Comparison of ENCODE assay signal across 10 cellular contexts in the genomic region with DNA sequence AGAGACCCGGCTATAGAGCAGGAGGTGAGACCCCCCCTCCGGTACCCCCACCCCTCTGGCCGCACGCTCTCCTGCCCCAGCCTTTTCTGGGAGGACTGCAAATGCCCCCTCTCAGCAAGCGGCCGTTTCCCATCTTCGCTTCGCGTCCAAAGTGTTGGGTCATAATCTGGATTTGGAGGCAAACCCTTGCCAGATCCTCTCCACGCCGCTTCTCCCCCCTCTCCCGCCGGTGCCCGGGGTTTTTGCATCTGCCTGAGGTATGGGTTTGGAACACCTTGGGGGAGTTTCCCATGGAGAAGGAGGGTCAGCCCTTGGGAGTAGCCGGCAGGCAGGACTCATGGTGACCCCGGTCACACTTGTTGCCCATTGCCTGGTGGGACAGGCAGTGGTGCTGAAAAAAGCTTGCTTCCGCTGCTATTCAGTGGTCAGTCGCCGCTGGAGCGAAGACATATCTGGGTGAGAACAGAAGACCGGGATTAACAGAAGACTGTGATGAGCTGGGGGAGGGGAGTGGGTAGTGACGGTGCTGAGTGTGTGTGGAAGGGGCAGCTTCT. TPM values are rescaled to one million over a fixed set of nuclear protein-coding genes. Genes with fewer than 3 reads are reported as not detected.
DNase-seq lines count a peak whose midpoint lies in the region; ATAC-seq and TF ChIP-seq lines count a peak whose summit lies in the region.
"Had no signal": no experiment of that assay in that cellular context is flagged by ENCODE, and none has a peak within 500 bp of the region (broad histone marks: within the 10 kb centered on the region; RNA-seq: fewer than 3 reads in every experiment).

No MANE protein-coding gene starts in this region.

- peak overlapping the region; percentile 46 for H3K4me3 ChIP-seq in HAP-1
- H3K4me3 ChIP-seq in skeletal muscle cell (ENCODE audit: low read depth, low read length) = peak overlapping the region; percentile 66

- H3K27me3 ChIP-seq in HAP-1 (ENCODE audit: low read depth) = no peaks in the 10 kb centered on the region

- peaks cover 61% of the 10 kb centered on the region for H3K27me3 Mint-ChIP-seq in T-helper 2 cell treated with Interferon-gamma antibody and Interleukin-4, amounts not matched to agents 5 μg/mL and 100 μg/mL, for 36 hours (ENCODE audit: low read depth)
- H3K27me3 Mint-ChIP-seq in natural killer cell (ENCODE audit: low read depth in 2 of 2) = peaks cover 23 to 26% of the 10 kb centered on the region in 2 donors

- H3K36me3 Mint-ChIP-seq in T-helper 2 cell treated with Interferon-gamma antibody and Interleukin-4, amounts not matched to agents 5 μg/mL and 100 μg/mL, for 36 hours (ENCODE audit: low read depth) = peaks cover 1% of the 10 kb centered on the region
- peaks cover 7% of the 10 kb centered on the region for H3K36me3 Mint-ChIP-seq in natural killer cell

- DNase-seq in HAP-1 (ENCODE audit: low spot score in 2 of 2) (peak; percentile 28 to 57), RPMI7951 (ENCODE audit: low read depth) (peak; percentile 44), glomerular visceral epithelial cell (ENCODE audit: extremely low spot score) (peak; percentile 47), skeletal muscle cell (ENCODE audit: low read depth) (no peak), natural killer cell (no peak), NCI-H526 (lab: John Stamatoyannopoulos, UW) (no peak)
- DNase-seq in T-helper 2 cell treated with Interferon-gamma antibody and Interleukin-4, amounts not matched to agents 5 μg/mL and 100 μg/mL, for 36 hours (ENCODE audit: low spot score) = no peak
- DNase-seq in stimulated activated naive CD4-positive, alpha-beta T cell (lab: John Stamatoyannopoulos, UW) = no peak

- intact Hi-C loops in natural killer cell (cut with micrococcal nuclease) = no loop called here

- H3K4me1 ChIP-seq in HAP-1 = peaks cover 8% of the 10 kb centered on the region

- in situ Hi-C loops in HAP-1 (cut with MboI; ENCODE audit: low sequenced_read_pairs) = no loop called here

- ATAC-seq in natural killer cell = no peak

- H3K4me3 Mint-ChIP-seq in T-helper 2 cell treated with Interferon-gamma antibody and Interleukin-4, amounts not matched to agents 5 μg/mL and 100 μg/mL, for 36 hours = no peak overlapping the region
- no peak overlapping the region for H3K4me3 Mint-ChIP-seq in natural killer cell

- H3K36me3 ChIP-seq in HAP-1 (replicated peaks) = no peaks in the 10 kb centered on the region

- H3K4me1 Mint-ChIP-seq in T-helper 2 cell treated with Interferon-gamma antibody and Interleukin-4, amounts not matched to agents 5 μg/mL and 100 μg/mL, for 36 hours (ENCODE audit: low read depth) = peaks cover 1% of the 10 kb centered on the region
- no peaks in the 10 kb centered on the region for H3K4me1 Mint-ChIP-seq in natural killer cell

- H3K9me3 ChIP-seq in HAP-1 = no peaks in the 10 kb centered on the region

- TF ChIP-seq CTCF in natural killer cell (IDR thresholded peaks at IDR 0.05) = no peak

- no peak overlapping the region for H3K27ac Mint-ChIP-seq in T-helper 2 cell treated with Interferon-gamma antibody and Interleukin-4, amounts not matched to agents 5 μg/mL and 100 μg/mL, for 36 hours
- H3K27ac Mint-ChIP-seq in natural killer cell = no peak overlapping the region

- H3K9me3 Mint-ChIP-seq in T-helper 2 cell treated with Interferon-gamma antibody and Interleukin-4, amounts not matched to agents 5 μg/mL and 100 μg/mL, for 36 hours = no peaks in the 10 kb centered on the region
- peaks cover 3 to 8% of the 10 kb centered on the region in 2 donors for H3K9me3 Mint-ChIP-seq in natural killer cell

RNA-seq across cellular contexts. Expression of gene KCNK2, which starts 0.9 kb away (rescaled TPM):
- 8.0 and 8.7 TPM in 2 replicates for total RNA-seq in RPMI7951 (2014; rRNA removed; shearing (Covaris generic))
- not detected for total RNA-seq in natural killer cell
- total RNA-seq: lung microvascular endothelial cell; T-helper 2 cell treated with Interferon-gamma antibody and Interleukin-4, amounts not matched to agents 100 ng/mL and 5 ng/mL, for 36 hours had no signal

Comparison
In these comparisons a context has a peak if more than half of its experiments do, and no peak if none do; other contexts are left out.
1. DNase-seq: peak in HAP-1 (2 of 2), RPMI7951 (single experiment) and glomerular visceral epithelial cell (single experiment); none in skeletal muscle cell (single experiment), T-helper 2 cell treated with Interferon-gamma antibody and Interleukin-4, amounts not matched to agents 5 μg/mL and 100 μg/mL, for 36 hours (single experiment), stimulated activated naive CD4-positive, alpha-beta T cell (0 of 6), natural killer cell (single experiment) and NCI-H526 (0 of 2).